In genomic region chr16:427295-427694, GRCh38 we compare ENCODE assay signal across 8 cellular contexts. TPM values are rescaled to one million over a fixed set of nuclear protein-coding genes. Genes with fewer than 3 reads are reported as not detected.
A peak's percentile ranks its signal among the peaks of the same experiment; 100 is the strongest.
DNase-seq lines count a peak whose midpoint lies in the region; ATAC-seq and TF ChIP-seq lines count a peak whose summit lies in the region.

No MANE protein-coding gene starts in this region.

- peak overlapping the region; percentile 88 for H3K4me3 Mint-ChIP-seq in natural killer cell treated with Interleukin-12 subunit alpha and Interleukin-12 subunit beta and Interleukin-15 and Interleukin-18, amount 100 ng/mL, for 72 hours

- TF ChIP-seq CTCF in Loucy (conservative IDR thresholded peaks at IDR 0.05; ENCODE audit: low read length) (no peak), colonic mucosa (IDR thresholded peaks at IDR 0.05) (no peak)

- no peak for ATAC-seq in natural killer cell treated with Interleukin-12 subunit alpha and Interleukin-12 subunit beta and Interleukin-15 and Interleukin-18, amount 100 ng/mL, for 72 hours
- ATAC-seq in activated CD4-positive, CD25-positive, alpha-beta regulatory T cell treated with anti-CD3 and anti-CD28 coated beads, Interleukin-2, amount 50 U/mL, for 24 hours, result no peak
- no peak for ATAC-seq in GM21723 (IDR thresholded peaks at IDR 0.05; ENCODE audit: unreplicated experiment)

- H2AFZ ChIP-seq in Loucy (ENCODE audit: low read length), result no peak overlapping the region

- DNase-seq in colonic mucosa (no peak), mucosa of gallbladder (ENCODE audit: low spot score) (no peak), HuH-7.5 (ENCODE audit: low spot score) (no peak)
- no peak for DNase-seq in natural killer cell treated with Interleukin-12 subunit alpha and Interleukin-12 subunit beta and Interleukin-15 and Interleukin-18, amount 100 ng/mL, for 72 hours (ENCODE audit: low spot score)

- H3K9me3 ChIP-seq in BLaER1, result no peaks in the 10 kb centered on the region
- H3K9me3 ChIP-seq in Loucy (ENCODE audit: insufficient read depth, low read depth, low read length), result no peaks in the 10 kb centered on the region
- H3K9me3 ChIP-seq in colonic mucosa, result no peaks in the 10 kb centered on the region

- H3K36me3 Mint-ChIP-seq in natural killer cell treated with Interleukin-12 subunit alpha and Interleukin-12 subunit beta and Interleukin-15 and Interleukin-18, amount 100 ng/mL, for 72 hours, result no peaks in the 10 kb centered on the region

- H3F3A ChIP-seq in Loucy (ENCODE audit: low read depth), result no peaks in the 10 kb centered on the region

- peaks cover 56% of the 10 kb centered on the region for H3K4me1 ChIP-seq in BLaER1
- H3K4me1 ChIP-seq in Loucy (ENCODE audit: insufficient read depth, low read length, poor library complexity, severe bottlenecking), result peaks cover 15% of the 10 kb centered on the region
- no peaks in the 10 kb centered on the region for H3K4me1 ChIP-seq in colonic mucosa

- H3K36me3 ChIP-seq in BLaER1, result peaks cover 37% of the 10 kb centered on the region
- no peaks in the 10 kb centered on the region for H3K36me3 ChIP-seq in Loucy (ENCODE audit: insufficient read depth, low read length)
- H3K36me3 ChIP-seq in colonic mucosa, result no peaks in the 10 kb centered on the region

- no peaks in the 10 kb centered on the region for H3K9me3 Mint-ChIP-seq in natural killer cell treated with Interleukin-12 subunit alpha and Interleukin-12 subunit beta and Interleukin-15 and Interleukin-18, amount 100 ng/mL, for 72 hours

- peaks cover 27% of the 10 kb centered on the region in 2 donors for H3K4me1 Mint-ChIP-seq in natural killer cell treated with Interleukin-12 subunit alpha and Interleukin-12 subunit beta and Interleukin-15 and Interleukin-18, amount 100 ng/mL, for 72 hours (ENCODE audit: low read depth in 2 of 2)

- H4K20me1 ChIP-seq in BLaER1, result peaks cover 66% of the 10 kb centered on the region
- peaks cover 6% of the 10 kb centered on the region for H4K20me1 ChIP-seq in Loucy (ENCODE audit: insufficient read depth, low read length, poor library complexity, severe bottlenecking)

- peak overlapping the region; percentile 94 for H3K9ac ChIP-seq in BLaER1
- peak overlapping the region; percentile 70 for H3K9ac ChIP-seq in Loucy (ENCODE audit: low read depth, low read length, poor library complexity, severe bottlenecking)
- peak overlapping the region in 1 of 2 donors; percentile 30 for H3K9ac ChIP-seq in colonic mucosa (ENCODE audit: low read depth in 2 of 2, low read length in 2 of 2)

- peak overlapping the region in 1 of 2 donors; percentile 17 for H3K27ac Mint-ChIP-seq in natural killer cell treated with Interleukin-12 subunit alpha and Interleukin-12 subunit beta and Interleukin-15 and Interleukin-18, amount 100 ng/mL, for 72 hours

- peaks cover 21% of the 10 kb centered on the region for H3K79me2 ChIP-seq in Loucy (ENCODE audit: insufficient read depth, low read length)

- no peaks in the 10 kb centered on the region for H3K9me2 ChIP-seq in Loucy (replicated peaks; ENCODE audit: low read depth, low read length)

- H3K4me2 ChIP-seq in BLaER1 (peak overlapping the region; percentile 99), Loucy (ENCODE audit: low read depth, low read length, poor library complexity, severe bottlenecking) (peak overlapping the region; percentile 85)

- intact Hi-C loops in colonic mucosa (cut with DNase I), result no loop called here

- H3K4me3 ChIP-seq in BLaER1 (peak overlapping the region; percentile 99), Loucy (ENCODE audit: low read length, poor library complexity, severe bottlenecking) (peak overlapping the region; percentile 73), colonic mucosa (peak overlapping the region; percentile 63)

- H3K27me3 ChIP-seq in BLaER1, result peaks cover 20% of the 10 kb centered on the region
- H3K27me3 ChIP-seq in Loucy (ENCODE audit: insufficient read depth, low read length, poor library complexity, severe bottlenecking), result no peaks in the 10 kb centered on the region
- H3K27me3 ChIP-seq in colonic mucosa, result no peaks in the 10 kb centered on the region

- peak overlapping the region; percentile 90; the same call in 1 of the 2 replicates for H3K27ac ChIP-seq in BLaER1
- no peak overlapping the region for H3K27ac ChIP-seq in colonic mucosa

- H3K27me3 Mint-ChIP-seq in natural killer cell treated with Interleukin-12 subunit alpha and Interleukin-12 subunit beta and Interleukin-15 and Interleukin-18, amount 100 ng/mL, for 72 hours, result no peaks in the 10 kb centered on the region

RNA-seq across cellular contexts. Expression of gene RAB11FIP3, which starts 1.8 kb away (rescaled TPM):
- 10 to 100 TPM; 20.9 to 22.3 TPM for total RNA-seq in colonic mucosa
- total RNA-seq in natural killer cell treated with Interleukin-12 subunit alpha and Interleukin-12 subunit beta and Interleukin-15 and Interleukin-18, amount 100 ng/mL, for 72 hours, result 10 to 100 TPM; 21.9 to 53.4 TPM
- total RNA-seq in mucosa of gallbladder, result 58.5 TPM

RNA-seq across cellular contexts. Expression of gene DECR2, which starts 25.6 kb away (rescaled TPM):
- 10 to 100 TPM; 31.3 to 50.2 TPM for total RNA-seq in colonic mucosa
- total RNA-seq in natural killer cell treated with Interleukin-12 subunit alpha and Interleukin-12 subunit beta and Interleukin-15 and Interleukin-18, amount 100 ng/mL, for 72 hours, result 10 to 100 TPM in 1 of 2 donors, 1 to 10 TPM in 1; 4.5 to 28.6 TPM
- 36.8 TPM for total RNA-seq in mucosa of gallbladder

RNA-seq across cellular contexts. Expression of gene NME4, which starts 30.3 kb away (rescaled TPM):
- 10 to 100 TPM; 38.3 to 63.6 TPM for total RNA-seq in colonic mucosa
- 1 to 10 TPM; 2.7 to 9.1 TPM for total RNA-seq in natural killer cell treated with Interleukin-12 subunit alpha and Interleukin-12 subunit beta and Interleukin-15 and Interleukin-18, amount 100 ng/mL, for 72 hours
- total RNA-seq in mucosa of gallbladder, result 105 TPM

RNA-seq across cellular contexts. Expression of gene PGAP6, which starts 45.5 kb away (rescaled TPM):
- 100 to 1,000 TPM in 1 of 2 donors, 10 to 100 TPM in 1; 99.6 to 102 TPM for total RNA-seq in colonic mucosa
- 10 to 100 TPM; 39.4 to 46.8 TPM for total RNA-seq in natural killer cell treated with Interleukin-12 subunit alpha and Interleukin-12 subunit beta and Interleukin-15 and Interleukin-18, amount 100 ng/mL, for 72 hours
- 85.7 TPM for total RNA-seq in mucosa of gallbladder

RNA-seq across cellular contexts. Expression of gene MRPL28, which starts 57.0 kb away (rescaled TPM):
- total RNA-seq in colonic mucosa, result 10 to 100 TPM; 59.4 to 75.4 TPM
- 10 to 100 TPM; 80.6 to 98.6 TPM for total RNA-seq in natural killer cell treated with Interleukin-12 subunit alpha and Interleukin-12 subunit beta and Interleukin-15 and Interleukin-18, amount 100 ng/mL, for 72 hours
- total RNA-seq in mucosa of gallbladder, result 52.9 TPM
